19 cellular contexts compared by ENCODE assay signal in the genomic region with DNA sequence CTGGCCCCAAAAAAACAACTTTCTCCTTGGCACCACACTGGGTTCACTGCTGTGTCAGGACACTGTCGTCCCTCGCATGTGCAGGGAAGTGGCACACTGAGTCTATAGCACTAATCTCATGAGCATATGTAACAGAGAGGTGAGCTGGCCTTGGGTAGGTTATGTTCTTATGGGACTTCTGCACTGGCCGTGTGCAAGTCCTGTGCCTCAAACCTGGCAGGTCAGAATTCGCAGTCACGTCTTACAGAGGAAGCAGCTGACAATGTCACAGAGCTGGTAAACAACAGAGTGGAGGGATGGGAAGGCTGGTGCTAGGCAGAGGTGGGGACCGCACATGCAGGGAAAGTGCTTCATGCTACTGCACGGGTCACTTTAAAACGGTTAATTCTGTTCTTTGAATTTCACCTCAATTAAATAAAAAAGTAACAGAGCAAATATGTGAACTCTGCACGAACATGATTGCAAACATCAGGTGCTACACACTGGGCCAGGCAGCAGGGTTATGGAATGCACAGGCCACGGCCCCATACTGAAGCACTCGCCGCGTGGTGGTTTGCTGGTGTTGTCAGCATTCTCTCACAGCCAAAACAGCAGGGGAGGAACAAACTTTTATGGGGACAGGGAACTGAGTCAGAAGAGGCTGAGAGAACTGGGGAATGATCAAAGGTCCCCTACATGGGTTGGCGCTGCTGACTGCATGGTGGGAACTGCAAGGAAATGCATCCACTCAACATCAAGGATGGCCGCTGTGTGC. TPM values are rescaled to one million over a fixed set of nuclear protein-coding genes. Genes with fewer than 3 reads are reported as not detected.
DNase-seq lines count a peak whose midpoint lies in the region; ATAC-seq lines count a peak whose summit lies in the region.
"Had no signal": no experiment of that assay in that cellular context is flagged by ENCODE, and none has a peak within 500 bp of the region (broad histone marks: within the 10 kb centered on the region; RNA-seq: fewer than 3 reads in every experiment).

No MANE protein-coding gene starts in this region.

- no peak overlapping the region for H2AFZ ChIP-seq in neuronal stem cell (ENCODE audit: low read length)

- no peak overlapping the region for H4K8ac ChIP-seq in neuronal stem cell (ENCODE audit: low read depth, low read length)

- peaks cover 59% of the 10 kb centered on the region for H3K36me3 Mint-ChIP-seq in T-helper 1 cell treated with Interleukin-12 subunit alpha and Interleukin-12 subunit beta and Interleukin-4 antibody, amounts not matched to agents 30 μg/mL and 1 μg/mL, for 36 hours (ENCODE audit: low read depth)
- H3K36me3 Mint-ChIP-seq in IgD-negative memory B cell: peaks cover 3% of the 10 kb centered on the region
- H3K36me3 Mint-ChIP-seq in activated T-helper 17 cell treated with anti-CD3 and anti-CD28 coated beads, Interleukin-2, amount 50 U/mL, for 72 hours (ENCODE audit: low read depth): peaks cover 75% of the 10 kb centered on the region

- H3K9ac ChIP-seq in neuronal stem cell (ENCODE audit: low read depth, low read length, poor library complexity): no peak overlapping the region

- peak overlapping the region; percentile 45 for H3K27ac Mint-ChIP-seq in T-helper 1 cell treated with Interleukin-12 subunit alpha and Interleukin-12 subunit beta and Interleukin-4 antibody, amounts not matched to agents 30 μg/mL and 1 μg/mL, for 36 hours
- peak overlapping the region; percentile 59 to 97 (median 93) for H3K27ac Mint-ChIP-seq in IgD-negative memory B cell
- peak overlapping the region; percentile 86 for H3K27ac Mint-ChIP-seq in activated T-helper 17 cell treated with anti-CD3 and anti-CD28 coated beads, Interleukin-2, amount 50 U/mL, for 72 hours

- no peak overlapping the region for H3K4me3 Mint-ChIP-seq in T-helper 1 cell treated with Interleukin-12 subunit alpha and Interleukin-12 subunit beta and Interleukin-4 antibody, amounts not matched to agents 30 μg/mL and 1 μg/mL, for 36 hours
- peak overlapping the region; percentile 5 to 83 (median 67) for H3K4me3 Mint-ChIP-seq in IgD-negative memory B cell
- peak overlapping the region; percentile 55 for H3K4me3 Mint-ChIP-seq in activated T-helper 17 cell treated with anti-CD3 and anti-CD28 coated beads, Interleukin-2, amount 50 U/mL, for 72 hours

- H3K4me1 ChIP-seq in neuronal stem cell (ENCODE audit: control insufficient read depth in 2 of 2, insufficient read depth in 1 of 2, low read depth in 1 of 2, low read length in 2 of 2): peaks cover 10 to 13% of the 10 kb centered on the region in 2 donors

- no peak overlapping the region for H4K91ac ChIP-seq in neuronal stem cell (ENCODE audit: low read depth, low read length, poor library complexity)

- peaks cover 65% of the 10 kb centered on the region for H3K4me1 Mint-ChIP-seq in T-helper 1 cell treated with Interleukin-12 subunit alpha and Interleukin-12 subunit beta and Interleukin-4 antibody, amounts not matched to agents 30 μg/mL and 1 μg/mL, for 36 hours (ENCODE audit: low read depth)
- peaks cover 83 to 87% (median 87%) of the 10 kb centered on the region in 3 donors for H3K4me1 Mint-ChIP-seq in IgD-negative memory B cell
- peaks cover 57% of the 10 kb centered on the region for H3K4me1 Mint-ChIP-seq in activated T-helper 17 cell treated with anti-CD3 and anti-CD28 coated beads, Interleukin-2, amount 50 U/mL, for 72 hours

- no peak overlapping the region for H3K4me2 ChIP-seq in neuronal stem cell (ENCODE audit: insufficient read depth, low read length, poor library complexity, severe bottlenecking)

- H3K79me1 ChIP-seq in neuronal stem cell (ENCODE audit: low read depth, low read length): no peaks in the 10 kb centered on the region

- WGBS in neuronal stem cell (ENCODE audit: extremely low coverage in 2 of 2, insufficient read length in 2 of 2, insufficient replicate concordance in 1 of 2), 2 donors: no CpG with 5 or more reads among the region's 15 CpGs

- no peak overlapping the region for H3K4ac ChIP-seq in neuronal stem cell (ENCODE audit: low read length)

- no peak overlapping the region for H3K23ac ChIP-seq in neuronal stem cell (ENCODE audit: low read depth, low read length, poor library complexity)

- no peak overlapping the region for H2BK15ac ChIP-seq in neuronal stem cell (ENCODE audit: low read length)

- H3K9me3 ChIP-seq in neuronal stem cell (replicated peaks in 1 of 2; ENCODE audit: control insufficient read depth in 2 of 2, insufficient read depth in 1 of 2, low read depth in 1 of 2, low read length in 2 of 2): no peaks in the 10 kb centered on the region
- H3K9me3 ChIP-seq: SJSA1, tibial nerve had no signal

- H3K36me3 ChIP-seq in neuronal stem cell (replicated peaks in 1 of 2; ENCODE audit: control insufficient read depth in 2 of 2, insufficient read depth in 2 of 2, low read length in 2 of 2): peaks cover 5 to 60% of the 10 kb centered on the region in 2 donors
- H3K36me3 ChIP-seq: cardiac muscle cell had no signal

- H3K18ac ChIP-seq in neuronal stem cell (ENCODE audit: low read length): peak overlapping the region; percentile 45

- no peaks in the 10 kb centered on the region for H3K27me3 ChIP-seq in neuronal stem cell (ENCODE audit: control insufficient read depth in 3 of 3, insufficient read depth in 3 of 3, low read depth in 1 of 3, low read length in 3 of 3)
- H3K27me3 ChIP-seq: cardiac muscle cell, SJSA1, tibial nerve had no signal

- no peak overlapping the region for H2AK5ac ChIP-seq in neuronal stem cell (ENCODE audit: low read depth, low read length)

- H3K27ac ChIP-seq in neuronal stem cell (replicated peaks; ENCODE audit: low read length): no peak overlapping the region
- H3K27ac ChIP-seq: 22Rv1, cardiac muscle cell, SJSA1 had no signal

- no peak overlapping the region for H2BK12ac ChIP-seq in neuronal stem cell (ENCODE audit: low read length)

- no peaks in the 10 kb centered on the region for H3K27me3 Mint-ChIP-seq in T-helper 1 cell treated with Interleukin-12 subunit alpha and Interleukin-12 subunit beta and Interleukin-4 antibody, amounts not matched to agents 30 μg/mL and 1 μg/mL, for 36 hours (ENCODE audit: low read depth)
- no peaks in the 10 kb centered on the region for H3K27me3 Mint-ChIP-seq in IgD-negative memory B cell
- no peaks in the 10 kb centered on the region for H3K27me3 Mint-ChIP-seq in activated T-helper 17 cell treated with anti-CD3 and anti-CD28 coated beads, Interleukin-2, amount 50 U/mL, for 72 hours

- H3K9me3 Mint-ChIP-seq in T-helper 1 cell treated with Interleukin-12 subunit alpha and Interleukin-12 subunit beta and Interleukin-4 antibody, amounts not matched to agents 30 μg/mL and 1 μg/mL, for 36 hours: no peaks in the 10 kb centered on the region
- H3K9me3 Mint-ChIP-seq in IgD-negative memory B cell: no peaks in the 10 kb centered on the region
- H3K9me3 Mint-ChIP-seq in activated T-helper 17 cell treated with anti-CD3 and anti-CD28 coated beads, Interleukin-2, amount 50 U/mL, for 72 hours: no peaks in the 10 kb centered on the region

- no peak for ATAC-seq in activated T-helper 17 cell treated with anti-CD3 and anti-CD28 coated beads, Interleukin-2, amount 50 U/mL, for 72 hours (replicated peaks)
- ATAC-seq in GM21423 (IDR thresholded peaks at IDR 0.05; ENCODE audit: unreplicated experiment) (no peak), GM19455 (IDR thresholded peaks at IDR 0.05; ENCODE audit: unreplicated experiment) (no peak)
- ATAC-seq: sciatic nerve had no signal

- no peak overlapping the region for H2BK5ac ChIP-seq in neuronal stem cell (ENCODE audit: low read length)

- no peak overlapping the region for H3K14ac ChIP-seq in neuronal stem cell (ENCODE audit: low read length)

- H2BK120ac ChIP-seq in neuronal stem cell (ENCODE audit: low read depth, low read length): no peak overlapping the region

- H3K4me3 ChIP-seq in neuronal stem cell (ENCODE audit: low read length in 2 of 2): no peak overlapping the region
- H3K4me3 ChIP-seq: cardiac muscle cell, SJSA1, tibial nerve had no signal

- DNase-seq in T-helper 1 cell (no peak), neuronal stem cell (ENCODE audit: low spot score) (no peak), COLO829 (ENCODE audit: low spot score) (no peak)
- DNase-seq: COR-L47; DMS79; GF-D8; KG1; NCI-H1436 treated with DMSO at 0.1 percent for 48 hours; NK-92 treated with Interleukin-12 subunit alpha and Interleukin-12 subunit beta, amount 100 ng/mL, for 24 hours had no signal

RNA-seq across cellular contexts. Expression of gene VOPP1, which starts 54.2 kb away (rescaled TPM):
- 70.2 TPM for polyA plus RNA-seq in IgD-negative memory B cell
- total RNA-seq in activated T-helper 17 cell treated with anti-CD3 and anti-CD28 coated beads, Interleukin-2, amount 50 U/mL, for 72 hours: 10 to 100 TPM; 58.0 to 70.9 TPM
- polyA plus RNA-seq in neuronal stem cell (2013, experiment 1 of 2): 38.1 TPM
- polyA plus RNA-seq in neuronal stem cell (2013, experiment 2 of 2): 37.8 TPM
